In genomic region chr15:101174152-101174920, GRCh38 we compare ENCODE assay signal across 16 cellular contexts.
A peak's percentile ranks its signal among the peaks of the same experiment; 100 is the strongest.
DNase-seq lines count a peak whose midpoint lies in the region; ATAC-seq, FAIRE-seq and TF ChIP-seq lines count a peak whose summit lies in the region.
"Had no signal": no experiment of that assay in that cellular context is flagged by ENCODE, and none has a peak within 500 bp of the region (broad histone marks: within the 10 kb centered on the region; RNA-seq: fewer than 3 reads in every experiment).

No MANE protein-coding gene starts in this region.

- CTCF ChIA-PET in H1 (lab: Charles Lee; ENCODE audit: partially characterized antibody) (interaction anchor here (1.0 to 1.6 kb wide), 5 partner anchors 15 to 158 kb away, joined by 3 to 4 read pairs (median 3); no protein-coding TSS in a partner anchor), T-cell (lab: Charles Lee) (no interaction called here)

- TF ChIP-seq CTCF in H1 (IDR thresholded peaks at IDR 0.05; ENCODE audit: control extremely low read depth in 1 of 3, insufficient read depth in 1 of 3, low read depth in 1 of 3, low read length in 3 of 3): no peak
- TF ChIP-seq CTCF in prostate gland (IDR thresholded peaks at IDR 0.05): no peak
- TF ChIP-seq CTCF in GM10266 (IDR thresholded peaks at IDR 0.05; ENCODE audit: control insufficient read depth, insufficient read depth, low read depth, missing control alignments): no peak

- no peak overlapping the region for H4K5ac ChIP-seq in H1 (ENCODE audit: insufficient read length, low read depth, low read length)

- intact Hi-C loops in activated CD4-positive, alpha-beta T cell treated with anti-CD3 and anti-CD28 coated beads, Interleukin-2, amount 10 ng/mL, durations not matched to agents 24 days and 14 days (cut with micrococcal nuclease): no loop called here
- intact Hi-C loops in prostate gland (cut with DNase I): no loop called here

- H3K23ac ChIP-seq in H1 (ENCODE audit: insufficient read length): no peak overlapping the region

- no peak overlapping the region for H3K4me3 Mint-ChIP-seq in activated CD4-positive, alpha-beta T cell treated with anti-CD3 and anti-CD28 coated beads, Interleukin-2, amount 10 ng/mL, durations not matched to agents 24 days and 14 days
- H3K4me3 Mint-ChIP-seq in T-cell: no peak overlapping the region
- H3K4me3 Mint-ChIP-seq: naive thymus-derived CD4-positive, alpha-beta T cell had no signal

- H2AK5ac ChIP-seq in H1 (ENCODE audit: low read depth, low read length): no peak overlapping the region

- no peak for TF ChIP-seq RAD21 in H1 (IDR thresholded peaks at IDR 0.05 in 1 of 2, conservative IDR thresholded peaks at IDR 0.05 in 1 of 2; ENCODE audit: low read depth in 2 of 2, low read length in 2 of 2)

- H3K4me1 ChIP-seq in H1 (replicated peaks in 1 of 4; ENCODE audit: control insufficient read depth in 3 of 4, insufficient read depth in 4 of 4, low read length in 3 of 4) (peaks cover 0 to 16% (median 2%) of the 10 kb centered on the region in 4 experiments; a peak in 6 of 7 replicates), prostate gland (replicated peaks) (peaks cover 2% of the 10 kb centered on the region)

- POLR2A ChIA-PET in H1 (lab: Charles Lee; ENCODE audit: partially characterized antibody) (interaction anchor here (0.9 kb wide), 1 partner anchor 76 kb away, joined by 3 read pairs; no protein-coding TSS in a partner anchor), T-cell (lab: Charles Lee) (no interaction called here)

- H2BK15ac ChIP-seq in H1 (ENCODE audit: low read length): no peak overlapping the region

- no peak for TF ChIP-seq EP300 in H1 (IDR thresholded peaks at IDR 0.05; ENCODE audit: borderline replicate concordance in 1 of 2, low read depth in 2 of 2, low read length in 2 of 2)

- H3K4ac ChIP-seq in H1 (replicated peaks; ENCODE audit: insufficient read length, low read depth, low read length): no peak overlapping the region

- peaks cover 60% of the 10 kb centered on the region for H3K36me3 Mint-ChIP-seq in activated CD4-positive, alpha-beta T cell treated with anti-CD3 and anti-CD28 coated beads, Interleukin-2, amount 10 ng/mL, durations not matched to agents 24 days and 14 days (ENCODE audit: low read depth)
- H3K36me3 Mint-ChIP-seq in T-cell: peaks cover 34% of the 10 kb centered on the region

- peaks cover 0 to 5% of the 10 kb centered on the region in 2 experiments for H4K20me1 ChIP-seq in H1 (replicated peaks in 1 of 2; ENCODE audit: control insufficient read depth in 1 of 2, insufficient read depth in 2 of 2, low read length in 2 of 2)

- no peak overlapping the region for H2BK12ac ChIP-seq in H1 (ENCODE audit: low read depth, low read length)

- H3K27ac Mint-ChIP-seq in activated CD4-positive, alpha-beta T cell treated with anti-CD3 and anti-CD28 coated beads, Interleukin-2, amount 10 ng/mL, durations not matched to agents 24 days and 14 days: peak overlapping the region; percentile 37
- H3K27ac Mint-ChIP-seq in T-cell: no peak overlapping the region

- H3K14ac ChIP-seq in H1 (ENCODE audit: insufficient read length): no peak overlapping the region

- H2BK5ac ChIP-seq in H1 (ENCODE audit: low read depth, low read length): peak overlapping the region; percentile 47; the same call in 1 of the 2 replicates

- in situ Hi-C loops in KBM-7 (cut with MboI; ENCODE audit: low pct_unique_long_range_greater_than_20kb, low sequenced_read_pairs): no loop called here

- H3K9ac ChIP-seq in H1 (replicated peaks in 1 of 4; ENCODE audit: extremely low read depth in 1 of 4, low read depth in 3 of 4, low read length in 3 of 4): no peak overlapping the region

- peaks cover 0 to 22% of the 10 kb centered on the region in 2 experiments; a peak in 2 of 4 replicates for H3K79me2 ChIP-seq in H1 (ENCODE audit: control insufficient read depth in 1 of 2, insufficient read depth in 2 of 2, low read length in 2 of 2)

- no peaks in the 10 kb centered on the region for H3K27me3 Mint-ChIP-seq in activated CD4-positive, alpha-beta T cell treated with anti-CD3 and anti-CD28 coated beads, Interleukin-2, amount 10 ng/mL, durations not matched to agents 24 days and 14 days
- no peaks in the 10 kb centered on the region for H3K27me3 Mint-ChIP-seq in T-cell
- H3K27me3 Mint-ChIP-seq: naive thymus-derived CD4-positive, alpha-beta T cell had no signal

- H3K4me3 ChIP-seq in H1 (ENCODE audit: extremely low read depth in 1 of 4, insufficient read depth in 2 of 4, low read depth in 3 of 4, low read length in 4 of 4): no peak overlapping the region
- no peak overlapping the region for H3K4me3 ChIP-seq in prostate gland

- no peak overlapping the region for H4K91ac ChIP-seq in H1 (replicated peaks; ENCODE audit: insufficient read length, low read length)

- H3K27ac ChIP-seq in H1 (ENCODE audit: low read depth, low read length): no peak overlapping the region
- H3K27ac ChIP-seq in prostate gland: peak overlapping the region in 1 of 2 donors; percentile 32

- H3K27me3 ChIP-seq in H1 (replicated peaks in 1 of 4; ENCODE audit: control insufficient read depth in 3 of 4, extremely low read depth in 1 of 4, insufficient read depth in 3 of 4, low read length in 3 of 4): no peaks in the 10 kb centered on the region
- H3K27me3 ChIP-seq in prostate gland (replicated peaks; ENCODE audit: insufficient read depth): no peaks in the 10 kb centered on the region

- H3K9me3 Mint-ChIP-seq in activated CD4-positive, alpha-beta T cell treated with anti-CD3 and anti-CD28 coated beads, Interleukin-2, amount 10 ng/mL, durations not matched to agents 24 days and 14 days: no peaks in the 10 kb centered on the region
- H3K9me3 Mint-ChIP-seq in T-cell: no peaks in the 10 kb centered on the region
- H3K9me3 Mint-ChIP-seq: naive thymus-derived CD4-positive, alpha-beta T cell had no signal

- H4K8ac ChIP-seq in H1 (ENCODE audit: extremely low read depth, insufficient read depth, low read length): peak overlapping the region; percentile 72; the same call in 1 of the 2 replicates

- no peak overlapping the region for H3K4me2 ChIP-seq in H1 (ENCODE audit: insufficient read depth in 1 of 2, low read depth in 2 of 2, low read length in 2 of 2)

- no peaks in the 10 kb centered on the region for H3K23me2 ChIP-seq in H1 (ENCODE audit: low read depth, low read length)

- H3K9me3 ChIP-seq in H1 (ENCODE audit: insufficient read depth in 2 of 2, low read depth in 1 of 2, low read length in 1 of 2): no peaks in the 10 kb centered on the region
- H3K9me3 ChIP-seq in prostate gland: no peaks in the 10 kb centered on the region

- no peak overlapping the region for H2AFZ ChIP-seq in H1 (ENCODE audit: low read length)

- H3K79me1 ChIP-seq in H1 (ENCODE audit: low read depth, low read length): peaks cover 3% of the 10 kb centered on the region

- FAIRE-seq in H1 (lab: Jason Lieb, UNC): no peak

- H3K36me3 ChIP-seq in H1 (ENCODE audit: control insufficient read depth in 2 of 4, insufficient read depth in 4 of 4, low read length in 3 of 4) (peaks cover 0 to 15% (median 10%) of the 10 kb centered on the region in 4 experiments; a peak in 4 of 8 replicates), prostate gland (no peaks in the 10 kb centered on the region)

- WGBS in H1 (ENCODE audit: extremely low coverage in 1 of 2, insufficient coverage in 1 of 2, insufficient read length in 1 of 2, insufficient replicate concordance in 2 of 2, low coverage in 1 of 2, low lambda C conversion rate in 2 of 2, missing lambda C conversion rate in 1 of 2), 2 experiments: 95% methylated on average over 26 of the region's 29 CpGs; no CpG with 5 or more reads in 1 of the 2 experiments
- WGBS in prostate gland: 74% methylated on average over 29 of the region's 29 CpGs

- no peak for DNase-seq in activated CD4-positive, alpha-beta T cell treated with anti-CD3 and anti-CD28 coated beads, Interleukin-2, amount 10 ng/mL, durations not matched to agents 24 days and 14 days
- no peak for DNase-seq in activated CD4-positive, alpha-beta T cell treated with anti-CD3 and anti-CD28 coated beads, Interleukin-2, amount 50 U/mL, for 48 hours
- peak; percentile 32 for DNase-seq in KBM-7
- no peak for DNase-seq in H1 (ENCODE audit: low read depth in 1 of 2, low spot score in 2 of 2)
- DNase-seq in prostate gland (ENCODE audit: low spot score): peak; percentile 64
- no peak for DNase-seq in GM10266 (ENCODE audit: extremely low spot score)
- DNase-seq in activated gamma-delta T cell treated with Interleukin-2 at 50 U/mL for 16 hours: no peak
- DNase-seq in T-cell: no peak
- DNase-seq: caudate nucleus; DMS 273 treated with DMSO at 0.1 percent for 48 hours; islet precursor cell; naive thymus-derived CD4-positive, alpha-beta T cell; NCI-H1092 treated with DMSO at 0.1 percent for 48 hours; NCI-H226; substantia nigra had no signal

- no peak overlapping the region for H2BK20ac ChIP-seq in H1 (ENCODE audit: low read length)

- no peak overlapping the region for H3K18ac ChIP-seq in H1 (ENCODE audit: extremely low read depth, low read length)

- ATAC-seq in T-cell (replicated peaks in 1 of 4): no peak
- ATAC-seq: activated CD4-positive, CD25-positive, alpha-beta regulatory T cell treated with anti-CD3 and anti-CD28 coated beads, Interleukin-2, amount 50 U/mL, for 24 hours; naive thymus-derived CD4-positive, alpha-beta T cell had no signal

- H2BK120ac ChIP-seq in H1 (replicated peaks; ENCODE audit: low read depth, low read length): no peak overlapping the region

- peaks cover 51% of the 10 kb centered on the region for H3K4me1 Mint-ChIP-seq in activated CD4-positive, alpha-beta T cell treated with anti-CD3 and anti-CD28 coated beads, Interleukin-2, amount 10 ng/mL, durations not matched to agents 24 days and 14 days
- peaks cover 0 to 7% (median 2%) of the 10 kb centered on the region in 3 donors for H3K4me1 Mint-ChIP-seq in T-cell

- TF ChIP-seq POLR2A in H1 (IDR thresholded peaks at IDR 0.05; ENCODE audit: control extremely low read depth in 1 of 2, low read depth in 2 of 2, low read length in 2 of 2) (no peak), prostate gland (IDR thresholded peaks at IDR 0.05) (no peak)

- no peak overlapping the region for H3K56ac ChIP-seq in H1 (replicated peaks; ENCODE audit: insufficient read length, low read depth, low read length)

TF ChIP-seq in H1, 55 proteins besides CTCF, POLR2A, EP300 and RAD21:
- no peak for TF ChIP-seq KDM1A (IDR thresholded peaks at IDR 0.05; ENCODE audit: borderline replicate concordance, low read length)
- TF ChIP-seq HDAC2 (IDR thresholded peaks at IDR 0.05; ENCODE audit: borderline replicate concordance in 1 of 2, low read depth in 2 of 2, low read length in 2 of 2): no peak
- TF ChIP-seq, protein P1, sequence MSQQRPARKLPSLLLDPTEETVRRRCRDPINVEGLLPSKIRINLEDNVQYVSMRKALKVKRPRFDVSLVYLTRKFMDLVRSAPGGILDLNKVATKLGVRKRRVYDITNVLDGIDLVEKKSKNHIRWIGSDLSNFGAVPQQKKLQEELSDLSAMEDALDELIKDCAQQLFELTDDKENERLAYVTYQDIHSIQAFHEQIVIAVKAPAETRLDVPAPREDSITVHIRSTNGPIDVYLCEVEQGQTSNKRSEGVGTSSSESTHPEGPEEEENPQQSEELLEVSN (IDR thresholded peaks at IDR 0.05): peak; percentile 46
- TF ChIP-seq PHF8 (conservative IDR thresholded peaks at IDR 0.05; ENCODE audit: low read depth, low read length): no peak
TF ChIP-seq in H1: peak in this region for 1.

Comparison
In these comparisons a context has a peak if more than half of its experiments do, and no peak if none do; other contexts are left out.
1. DNase-seq: peak in KBM-7 (single experiment) and prostate gland (single experiment); none in activated CD4-positive, alpha-beta T cell treated with anti-CD3 and anti-CD28 coated beads, Interleukin-2, amount 10 ng/mL, durations not matched to agents 24 days and 14 days (single experiment), activated CD4-positive, alpha-beta T cell treated with anti-CD3 and anti-CD28 coated beads, Interleukin-2, amount 50 U/mL, for 48 hours (0 of 2), H1 (0 of 2), GM10266 (single experiment), activated gamma-delta T cell treated with Interleukin-2 at 50 U/mL for 16 hours (single experiment) and T-cell (0 of 34).